ENCODE assay signal across 9 cellular contexts in genomic region chr14:75222208-75222701, GRCh38. TPM values are rescaled to one million over a fixed set of nuclear protein-coding genes. Genes with fewer than 3 reads are reported as not detected.
DNase-seq lines count a peak whose midpoint lies in the region; ATAC-seq, FAIRE-seq and TF ChIP-seq lines count a peak whose summit lies in the region.
"Had no signal": no experiment of that assay in that cellular context is flagged by ENCODE, and none has a peak within 500 bp of the region (broad histone marks: within the 10 kb centered on the region; RNA-seq: fewer than 3 reads in every experiment).

No MANE protein-coding gene starts in this region.

- peak overlapping the region; percentile 20 to 63 for H3K4ac ChIP-seq in mesenchymal stem cell (ENCODE audit: low read depth in 1 of 2, low read length in 2 of 2)

- SMC1A ChIA-PET in GM12878 (lab: Charles Lee; ENCODE audit: uncharacterized antibody, unreplicated experiment): interaction anchor here (0.6 to 1.9 kb wide), 10 partner anchors 11 to 267 kb away, joined by 3 to 7 read pairs (median 4); no protein-coding TSS in a partner anchor

- peak overlapping the region; percentile 93 for H3K18ac ChIP-seq in mesenchymal stem cell (ENCODE audit: low read depth in 1 of 2, low read length in 2 of 2)

- RAD21 ChIA-PET in GM12878 (lab: Charles Lee; ENCODE audit: unreplicated experiment): interaction anchor here (0.5 to 1.2 kb wide), 6 partner anchors 11 to 84 kb away, joined by 3 to 5 read pairs (median 4); no protein-coding TSS in a partner anchor

- H2AK5ac ChIP-seq in mesenchymal stem cell (ENCODE audit: low read length, severe bottlenecking): peak overlapping the region; percentile 67

- CTCF ChIA-PET in GM12878 (lab: Yijun Ruan, JAX): interaction anchor here (0.9 to 2.5 kb wide), 7 partner anchors 11 to 91 kb away, joined by 3 to 8 read pairs (median 3); partner anchors contain the start of gene TMED10

- no peaks in the 10 kb centered on the region for H3K79me1 ChIP-seq in mesenchymal stem cell (replicated peaks; ENCODE audit: low read length, poor library complexity, severe bottlenecking)

- peak overlapping the region in 1 of 2 experiments; percentile 26 for H3K14ac ChIP-seq in mesenchymal stem cell (ENCODE audit: low read length in 2 of 2)

- BruUV-seq in GM12878 (replicated peaks; lab: Mats Ljungman, UMichigan): no TSS peak

- H3K9me3 ChIP-seq in GM12878 (replicated peaks; ENCODE audit: control insufficient read depth, insufficient read depth, low read length) (no peaks in the 10 kb centered on the region), mesenchymal stem cell (ENCODE audit: control insufficient read depth, low read length) (no peaks in the 10 kb centered on the region), kidney (ENCODE audit: control insufficient read depth in 1 of 2, low read length in 2 of 2) (no peaks in the 10 kb centered on the region)
- H3K9me3 ChIP-seq: pancreas had no signal

- no peak for TF ChIP-seq POLR2A in GM12878 (IDR thresholded peaks at IDR 0.05; ENCODE audit: low read depth, low read length)

- H2AFZ ChIP-seq in GM12878 (ENCODE audit: control insufficient read depth, low read depth, low read length): peak overlapping the region; percentile 31; the same call in 1 of the 2 replicates
- H2AFZ ChIP-seq in mesenchymal stem cell (ENCODE audit: low read depth, low read length): peak overlapping the region; percentile 0

- H3K27me3 ChIP-seq in GM06990 (replicated peaks; ENCODE audit: control insufficient read depth, insufficient read depth, low read length): no peaks in the 10 kb centered on the region
- no peaks in the 10 kb centered on the region; a peak in 1 of 4 replicates for H3K27me3 ChIP-seq in GM12878 (replicated peaks in 1 of 2; ENCODE audit: control insufficient read depth in 2 of 2, insufficient read depth in 2 of 2, low read length in 1 of 2)
- no peaks in the 10 kb centered on the region for H3K27me3 ChIP-seq in mesenchymal stem cell (ENCODE audit: control insufficient read depth in 1 of 2, insufficient read depth in 1 of 2, low read length in 2 of 2)
- H3K27me3 ChIP-seq: pancreas had no signal

- DNase-seq in GM06990 (ENCODE audit: extremely low read depth, insufficient read length): peak; percentile 55
- peak; percentile 53 for DNase-seq in GM12878 (ENCODE audit: low read depth, low spot score)
- DNase-seq in mesenchymal stem cell: peak; percentile 90
- no peak for DNase-seq in stimulated activated naive CD8-positive, alpha-beta T cell treated with anti-CD3 and anti-CD28 coated beads, Interleukin-15, Interleukin-2, amounts not matched to agents 100 U/mL and 50 U/mL, for 24 hours
- no peak for DNase-seq in kidney
- DNase-seq: pancreas had no signal

- TF ChIP-seq EP300 in GM12878 (IDR thresholded peaks at IDR 0.05; ENCODE audit: borderline replicate concordance in 1 of 2, control insufficient read depth in 1 of 2, low read depth in 2 of 2, low read length in 2 of 2): no peak

- H3K4me2 ChIP-seq in GM12878 (ENCODE audit: control insufficient read depth, insufficient read depth) (peak overlapping the region; percentile 38; the same call in 1 of the 2 replicates), mesenchymal stem cell (ENCODE audit: low read length, poor library complexity, severe bottlenecking) (peak overlapping the region; percentile 3)

- H3K23ac ChIP-seq in mesenchymal stem cell (ENCODE audit: low read length in 2 of 2): peak overlapping the region in 1 of 2 experiments; percentile 84

- ATAC-seq in HG03571 (IDR thresholded peaks at IDR 0.05; ENCODE audit: unreplicated experiment): peak; percentile 59
- ATAC-seq in GM12878: peak; percentile 86
- no peak for ATAC-seq in GM21528 (IDR thresholded peaks at IDR 0.05; ENCODE audit: low FRiP score, unreplicated experiment)
- no peak for ATAC-seq in HG02884 (IDR thresholded peaks at IDR 0.05; ENCODE audit: unreplicated experiment)
- ATAC-seq in stimulated activated naive CD8-positive, alpha-beta T cell treated with anti-CD3 and anti-CD28 coated beads, Interleukin-15, Interleukin-2, amounts not matched to agents 100 U/mL and 50 U/mL, for 24 hours: no peak

- H3K79me2 ChIP-seq in GM12878 (ENCODE audit: control insufficient read depth, insufficient read depth, low read length): no peaks in the 10 kb centered on the region

- POLR2A ChIA-PET in GM12878 (lab: Charles Lee): interaction anchor here (0.5 to 0.7 kb wide), 3 partner anchors 36 to 158 kb away, joined by 3 to 5 read pairs (median 4); no protein-coding TSS in a partner anchor

- H3K4me1 ChIP-seq in GM12878 (ENCODE audit: control insufficient read depth, insufficient read depth, low read length) (peaks cover 29% of the 10 kb centered on the region), mesenchymal stem cell (ENCODE audit: control insufficient read depth, insufficient read depth, low read depth, low read length) (peaks cover 11% of the 10 kb centered on the region), kidney (ENCODE audit: control insufficient read depth in 1 of 2, insufficient read depth in 1 of 2, low read depth in 1 of 2, low read length in 2 of 2) (peaks cover 0 to 5% of the 10 kb centered on the region in 2 donors)

- H3K9ac ChIP-seq in GM12878 (ENCODE audit: control insufficient read depth, insufficient read depth, low read length) (no peak overlapping the region), mesenchymal stem cell (ENCODE audit: low read length) (no peak overlapping the region), kidney (ENCODE audit: low read length in 2 of 2) (no peak overlapping the region)

- intact Hi-C loops in GM12878 (cut with micrococcal nuclease; ENCODE audit: unreplicated experiment): loop anchor here (5.0 to 10.0 kb wide), 2 partner anchors 45 to 73 kb away; partner anchors contain the start of gene TMED10
- intact Hi-C loops in kidney (cut with DNase I): no loop called here

- TF ChIP-seq CTCF in GM06990 (IDR thresholded peaks at IDR 0.05; ENCODE audit: insufficient read depth, low read length, poor library complexity, severe bottlenecking): no peak
- TF ChIP-seq CTCF in GM12878 (IDR thresholded peaks at IDR 0.05 in 2 of 3, conservative IDR thresholded peaks at IDR 0.05 in 1 of 3; ENCODE audit: control insufficient read depth in 2 of 3, extremely low read depth in 1 of 3, insufficient read depth in 1 of 3, low read depth in 3 of 3, low read length in 3 of 3): peak in 1 of 3 experiments; percentile 12; a peak in 1 of 6 replicates
- TF ChIP-seq CTCF in kidney (IDR thresholded peaks at IDR 0.05; ENCODE audit: borderline replicate concordance, extremely low read depth, insufficient read depth): no peak

- in situ Hi-C loops in GM12878 (cut with MboI): no loop called here

- H2BK12ac ChIP-seq in mesenchymal stem cell (ENCODE audit: low read length in 2 of 2): peak overlapping the region; percentile 57 to 87

- no peak overlapping the region for H2BK15ac ChIP-seq in mesenchymal stem cell (ENCODE audit: low read depth, poor library complexity, severe bottlenecking)

- H3K27ac ChIP-seq in GM12878 (ENCODE audit: control insufficient read depth, insufficient read depth) (peak overlapping the region; percentile 1; the same call in 1 of the 2 replicates), mesenchymal stem cell (ENCODE audit: low read length, poor library complexity, severe bottlenecking) (peak overlapping the region; percentile 41), kidney (ENCODE audit: low read depth in 2 of 2, low read length in 2 of 2) (no peak overlapping the region)
- H3K27ac ChIP-seq: pancreas had no signal

- peak overlapping the region; percentile 74 for H4K8ac ChIP-seq in mesenchymal stem cell (ENCODE audit: low read length)

- H3K36me3 ChIP-seq in GM06990 (ENCODE audit: control insufficient read depth, insufficient read depth, low read length): no peaks in the 10 kb centered on the region
- no peaks in the 10 kb centered on the region for H3K36me3 ChIP-seq in GM12878 (ENCODE audit: control insufficient read depth in 2 of 2, insufficient read depth in 2 of 2, low read length in 1 of 2)
- no peaks in the 10 kb centered on the region for H3K36me3 ChIP-seq in mesenchymal stem cell (ENCODE audit: control insufficient read depth in 1 of 2, insufficient read depth in 2 of 2, low read depth in 1 of 2, low read length in 2 of 2)
- H3K36me3 ChIP-seq in kidney (ENCODE audit: control insufficient read depth in 1 of 2, insufficient read depth in 2 of 2, low read length in 2 of 2): no peaks in the 10 kb centered on the region
- H3K36me3 ChIP-seq: pancreas had no signal

- FAIRE-seq in GM12878 (lab: Jason Lieb, UNC) (peak; percentile 92), kidney (lab: Jason Lieb, UNC) (no peak)
- FAIRE-seq: pancreas had no signal

- no peak overlapping the region for H2BK5ac ChIP-seq in mesenchymal stem cell (ENCODE audit: low read depth, low read length, poor library complexity, severe bottlenecking)

- peak overlapping the region; percentile 80 for H2BK120ac ChIP-seq in mesenchymal stem cell (ENCODE audit: low read depth, low read length)

- no peaks in the 10 kb centered on the region for H4K20me1 ChIP-seq in GM12878 (ENCODE audit: control insufficient read depth, insufficient read depth)

- 10% methylated on average over 12 of the region's 12 CpGs for WGBS in GM12878 (ENCODE audit: insufficient coverage, insufficient replicate concordance, low lambda C conversion rate, missing lambda C conversion rate)
- 33% methylated on average over 10 of the region's 12 CpGs for WGBS in mesenchymal stem cell

- peak overlapping the region; percentile 81 for H4K91ac ChIP-seq in mesenchymal stem cell (ENCODE audit: low read length)

- TF ChIP-seq RAD21 in GM12878 (IDR thresholded peaks at IDR 0.05; ENCODE audit: insufficient read depth, low read depth, low read length): no peak

- H3K4me3 ChIP-seq in GM06990 (replicated peaks; ENCODE audit: low read depth, low read length): no peak overlapping the region
- no peak overlapping the region for H3K4me3 ChIP-seq in GM12878
- H3K4me3 ChIP-seq in mesenchymal stem cell (ENCODE audit: insufficient read depth in 1 of 2, low read depth in 1 of 2, low read length in 2 of 2): no peak overlapping the region
- H3K4me3 ChIP-seq in kidney (ENCODE audit: low read length in 2 of 2): no peak overlapping the region
- H3K4me3 ChIP-seq: pancreas had no signal

RNA-seq across cellular contexts. Expression of gene TMED10, which starts 45.8 kb away (rescaled TPM):
- total RNA-seq in GM12878 (2013; cell fraction: nucleolus; rRNA removed): 138 and 145 TPM in 2 replicates
- 99.8 and 107 TPM in 2 replicates for total RNA-seq in GM12878 (2014; rRNA removed)
- 106 and 109 TPM in 2 replicates for total RNA-seq in GM12878 (2014; rRNA removed; fragmentation: Illumina TruSeq; extraction: Trizol)
- total RNA-seq in GM12878 (2021): 147 and 161 TPM in 2 replicates
- polyA plus RNA-seq in GM12878 (2011; ENCODE audit: low read depth): 99.6 TPM
- 199 and 223 TPM in 2 replicates for polyA plus RNA-seq in GM12878 (2011; rRNA removed)
- polyA plus RNA-seq in GM12878 (2011; cell fraction: cytosol; rRNA removed): 154 and 164 TPM in 2 replicates
- 56.4 and 83.3 TPM in 2 replicates for polyA plus RNA-seq in GM12878 (2011; cell fraction: nucleus; rRNA removed)
- 95.7 and 127 TPM in 2 replicates for polyA plus RNA-seq in GM12878 (2012)
- 169 and 214 TPM in 2 replicates for polyA plus RNA-seq in GM12878 (2014; fragmentation: Illumina TruSeq; extraction: Trizol)
- 100 to 1,000 TPM; 150 to 270 TPM for polyA plus RNA-seq in GM12878 (2014; fragmentation: Nextera tagmentation; extraction: Ambion mirVana)
- 115 and 121 TPM in 2 replicates for polyA plus RNA-seq in GM12878 (2014; rRNA removed)
- 100 to 1,000 TPM; 244 to 254 TPM for polyA plus RNA-seq in GM12878 (2016; fragmentation: Nextera tagmentation; extraction: Ambion mirVana)
- polyA minus RNA-seq in GM12878 (2011; rRNA and poly(A)+ RNA removed): 340 and 413 TPM in 2 replicates
- polyA minus RNA-seq in GM12878 (2011; cell fraction: cytosol; rRNA and poly(A)+ RNA removed): 110 and 126 TPM in 2 replicates
- 38.0 and 52.0 TPM in 2 replicates for polyA minus RNA-seq in GM12878 (2011; cell fraction: nucleus; rRNA and poly(A)+ RNA removed)
- polyA plus RNA-seq in mesenchymal stem cell (2013, experiment 1 of 2): 426 TPM
- 426 TPM for polyA plus RNA-seq in mesenchymal stem cell (2013, experiment 2 of 2)
- total RNA-seq in kidney: 401 TPM
- polyA plus RNA-seq in kidney (ENCODE audit: insufficient read depth, low read depth, low replicate concordance): 222 TPM

RNA-seq across cellular contexts. Expression of gene FOS, which starts 56.4 kb away (rescaled TPM):
- 5.1 and 5.7 TPM in 2 replicates for total RNA-seq in GM12878 (2013; cell fraction: nucleolus; rRNA removed)
- 0.05 and 0.40 TPM in 2 replicates for total RNA-seq in GM12878 (2014; rRNA removed)
- total RNA-seq in GM12878 (2014; rRNA removed; fragmentation: Illumina TruSeq; extraction: Trizol): 0.09 and 0.13 TPM in 2 replicates
- 0.43 and 0.64 TPM in 2 replicates for total RNA-seq in GM12878 (2021)
- polyA plus RNA-seq in GM12878 (2011; ENCODE audit: low read depth): 0.64 TPM
- polyA plus RNA-seq in GM12878 (2011; rRNA removed): 0.95 TPM in 2 replicates
- polyA plus RNA-seq in GM12878 (2011; cell fraction: cytosol; rRNA removed): 1.1 and 1.4 TPM in 2 replicates
- polyA plus RNA-seq in GM12878 (2011; cell fraction: nucleus; rRNA removed): 7.4 and 8.9 TPM in 2 replicates
- polyA plus RNA-seq in GM12878 (2012): 0.54 and 1.5 TPM in 2 replicates
- polyA plus RNA-seq in GM12878 (2014; fragmentation: Illumina TruSeq; extraction: Trizol): 0.10 TPM in 1 of 2 replicates, not detected in the other
- under 1 TPM; 0.02 to 0.13 TPM for polyA plus RNA-seq in GM12878 (2014; fragmentation: Nextera tagmentation; extraction: Ambion mirVana)
- 0.10 and 0.36 TPM in 2 replicates for polyA plus RNA-seq in GM12878 (2014; rRNA removed)
- under 1 TPM; 0.67 to 0.75 TPM for polyA plus RNA-seq in GM12878 (2016; fragmentation: Nextera tagmentation; extraction: Ambion mirVana)
- 1.6 and 4.9 TPM in 2 replicates for polyA minus RNA-seq in GM12878 (2011; rRNA and poly(A)+ RNA removed)
- polyA minus RNA-seq in GM12878 (2011; cell fraction: cytosol; rRNA and poly(A)+ RNA removed): 3.4 and 4.5 TPM in 2 replicates
- 17.4 and 22.5 TPM in 2 replicates for polyA minus RNA-seq in GM12878 (2011; cell fraction: nucleus; rRNA and poly(A)+ RNA removed)
- 587 TPM for polyA plus RNA-seq in mesenchymal stem cell (2013, experiment 1 of 2)
- polyA plus RNA-seq in mesenchymal stem cell (2013, experiment 2 of 2): 551 TPM
- 116 TPM for total RNA-seq in kidney
- 193 TPM for polyA plus RNA-seq in kidney (ENCODE audit: insufficient read depth, low read depth, low replicate concordance)

Comparison
In these comparisons a context has a peak if more than half of its experiments do, and no peak if none do; other contexts are left out.
1. DNase-seq: peak in GM06990 (single experiment), GM12878 (single experiment) and mesenchymal stem cell (single experiment); none in stimulated activated naive CD8-positive, alpha-beta T cell treated with anti-CD3 and anti-CD28 coated beads, Interleukin-15, Interleukin-2, amounts not matched to agents 100 U/mL and 50 U/mL, for 24 hours (single experiment) and kidney (single experiment).
2. ATAC-seq: peak in HG03571 (single experiment) and GM12878 (single experiment); none in GM21528 (single experiment), HG02884 (single experiment) and stimulated activated naive CD8-positive, alpha-beta T cell treated with anti-CD3 and anti-CD28 coated beads, Interleukin-15, Interleukin-2, amounts not matched to agents 100 U/mL and 50 U/mL, for 24 hours (single experiment).
3. H3K27ac ChIP-seq: peak in GM12878 (single experiment) and mesenchymal stem cell (single experiment); none in kidney (0 of 2).
4. RNA of gene FOS, which starts 56.4 kb away (total RNA-seq): 116 TPM in kidney (single experiment); 0.05 to 5.7 TPM in GM12878; every median in the first group is over 10 times any median in the second.